Comparison of ENCODE assay signal across 1 cellular context in the genomic region with DNA sequence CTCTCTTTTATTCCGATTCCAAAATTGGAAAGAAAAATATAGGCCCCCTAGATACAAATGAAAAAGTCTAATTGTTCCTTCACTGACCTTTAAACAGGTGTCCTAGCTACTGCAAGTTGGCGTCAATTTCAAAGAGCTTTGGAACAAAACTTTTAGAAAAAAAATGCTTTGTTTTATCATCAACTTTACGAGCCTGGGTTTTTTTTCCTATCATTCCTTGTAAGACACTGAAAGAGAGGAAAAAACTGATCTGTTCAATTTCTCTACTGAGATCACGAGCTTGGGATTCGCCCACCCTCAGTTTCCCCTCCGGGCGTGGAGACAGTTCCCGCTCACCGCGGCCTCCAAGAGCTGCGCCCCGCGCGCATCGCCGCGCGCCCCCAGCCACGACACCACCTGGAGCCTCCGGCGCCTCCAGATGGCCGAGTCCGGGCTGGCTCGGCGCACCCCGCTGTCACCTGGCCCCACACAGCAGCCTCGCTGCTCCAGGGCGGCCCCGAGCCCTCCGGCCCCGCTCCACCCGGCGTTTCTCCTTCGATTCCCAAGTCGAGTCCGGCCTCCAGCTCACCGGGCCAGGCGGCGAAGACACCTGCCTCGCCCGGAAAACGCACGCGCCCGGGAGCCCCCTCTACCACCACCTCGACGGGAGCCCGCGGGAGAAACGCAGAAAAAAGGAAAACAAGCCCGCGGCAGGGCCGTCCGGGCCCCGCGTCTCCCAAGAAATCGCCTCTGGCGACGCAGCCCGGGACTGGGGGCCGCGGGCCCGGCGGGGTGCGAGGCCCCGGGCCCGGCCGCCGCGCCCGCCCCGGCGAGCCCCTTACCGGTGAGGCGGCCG.
TF ChIP-seq lines count a peak whose summit lies in the region.

No MANE protein-coding gene starts in this region.

TF ChIP-seq in H1, 55 proteins besides CTCF, POLR2A, EP300 and RAD21 (continued from another document):
- TF ChIP-seq, protein P1, sequence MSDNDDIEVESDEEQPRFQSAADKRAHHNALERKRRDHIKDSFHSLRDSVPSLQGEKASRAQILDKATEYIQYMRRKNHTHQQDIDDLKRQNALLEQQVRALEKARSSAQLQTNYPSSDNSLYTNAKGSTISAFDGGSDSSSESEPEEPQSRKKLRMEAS (IDR thresholded peaks at IDR 0.05) = peak; percentile 85
- TF ChIP-seq TAF7 (optimal IDR thresholded peaks at IDR 0.05; ENCODE audit: borderline replicate concordance, low read depth, low read length) = no peak
- no peak for TF ChIP-seq POLR2AphosphoS5 (IDR thresholded peaks at IDR 0.05; ENCODE audit: low read depth, low read length)
- TF ChIP-seq RFX5 (IDR thresholded peaks at IDR 0.05; ENCODE audit: borderline replicate concordance, low read depth, low read length) = no peak
- TF ChIP-seq, protein P2, sequence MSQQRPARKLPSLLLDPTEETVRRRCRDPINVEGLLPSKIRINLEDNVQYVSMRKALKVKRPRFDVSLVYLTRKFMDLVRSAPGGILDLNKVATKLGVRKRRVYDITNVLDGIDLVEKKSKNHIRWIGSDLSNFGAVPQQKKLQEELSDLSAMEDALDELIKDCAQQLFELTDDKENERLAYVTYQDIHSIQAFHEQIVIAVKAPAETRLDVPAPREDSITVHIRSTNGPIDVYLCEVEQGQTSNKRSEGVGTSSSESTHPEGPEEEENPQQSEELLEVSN (IDR thresholded peaks at IDR 0.05) = peak; percentile 88
- peak in 1 of 2 experiments; percentile 17; a peak in 1 of 4 replicates for TF ChIP-seq SIN3A (conservative IDR thresholded peaks at IDR 0.05 in 1 of 2, IDR thresholded peaks at IDR 0.05 in 1 of 2; ENCODE audit: low read depth in 1 of 2, low read length in 2 of 2)
- TF ChIP-seq SIX5 (IDR thresholded peaks at IDR 0.05; ENCODE audit: low read depth, low read length) = no peak
- TF ChIP-seq ASH2L (IDR thresholded peaks at IDR 0.05; ENCODE audit: low read length) = peak; percentile 70
- no peak for TF ChIP-seq KDM1A (IDR thresholded peaks at IDR 0.05; ENCODE audit: borderline replicate concordance, low read length)
- peak; percentile 85 for TF ChIP-seq KDM4A (IDR thresholded peaks at IDR 0.05; ENCODE audit: low read depth, low read length, severe bottlenecking)
- TF ChIP-seq TCF12 (IDR thresholded peaks at IDR 0.05; ENCODE audit: low read depth, low read length) = 0 out of 2 replicates have a peak, but pooled peaks have one; percentile 27
